8 cellular contexts compared by ENCODE assay signal in the genomic region with DNA sequence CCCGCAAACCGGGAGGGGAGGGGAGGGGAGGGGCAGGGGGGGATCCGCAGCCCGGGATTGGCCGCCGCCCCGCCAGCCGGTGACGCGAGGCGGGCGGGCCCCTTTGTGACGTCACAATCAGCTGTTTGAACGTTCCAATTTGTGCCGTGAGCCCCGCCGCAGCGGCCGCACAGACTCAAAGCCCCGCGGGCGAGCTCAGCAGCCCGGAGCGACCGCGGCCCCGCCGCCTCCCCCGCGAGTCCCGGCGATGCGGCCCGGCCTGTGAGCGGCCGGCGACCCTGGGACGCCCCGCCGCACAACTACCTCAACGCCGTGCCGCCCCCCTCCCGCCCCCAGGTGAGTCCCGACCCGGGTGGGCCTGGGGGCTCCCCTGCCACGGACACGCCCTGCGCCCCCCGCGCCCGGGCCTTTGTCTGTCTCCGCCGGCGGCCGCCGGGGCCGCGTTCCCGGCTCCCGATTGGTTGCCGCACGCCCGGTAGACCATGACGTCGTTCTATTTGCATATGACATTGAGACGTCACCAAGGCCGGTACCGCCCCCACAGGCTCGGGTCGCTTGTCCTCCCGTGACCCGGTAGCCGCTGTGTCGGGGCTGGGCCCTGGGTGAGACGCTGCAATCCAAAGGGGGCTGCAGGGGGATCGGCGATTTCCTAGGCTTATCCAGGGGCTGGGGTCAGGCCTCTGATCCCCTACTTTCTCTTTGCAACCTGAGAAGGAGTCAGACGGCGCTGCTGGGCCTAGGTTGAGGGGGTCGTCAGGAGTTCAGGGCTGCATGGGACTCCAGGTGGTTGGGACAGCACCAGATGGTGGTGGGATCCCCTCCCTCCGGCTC. TPM values are rescaled to one million over a fixed set of nuclear protein-coding genes. Genes with fewer than 3 reads are reported as not detected.
DNase-seq lines count a peak whose midpoint lies in the region; ATAC-seq and TF ChIP-seq lines count a peak whose summit lies in the region.

TSS of gene TP53INP2 (plus strand) at position 168 of the 831 bp plus-strand sequence. CDS start 4,396 bp downstream, outside the sequence.

- no peak for TF ChIP-seq CTCF in natural killer cell (IDR thresholded peaks at IDR 0.05)

- H3K36me3 Mint-ChIP-seq in natural killer cell = no peaks in the 10 kb centered on the region
- peaks cover 0 to 4% of the 10 kb centered on the region in 2 donors for H3K36me3 Mint-ChIP-seq in stimulated activated naive B cell treated with anti-CD40 and anti-IgM and Interleukin-4, amounts not matched to agents 10 μg/mL and 1 μg/mL and 100 μg/mL, for 72 hours

- no peaks in the 10 kb centered on the region for H3K9me3 ChIP-seq in MG63

- peak within 1 kb of the TSS; percentile 94 for H3K4me3 Mint-ChIP-seq in natural killer cell
- H3K4me3 Mint-ChIP-seq in stimulated activated naive B cell treated with anti-CD40 and anti-IgM and Interleukin-4, amounts not matched to agents 10 μg/mL and 1 μg/mL and 100 μg/mL, for 72 hours = peak within 1 kb of the TSS; percentile 84 to 90

- intact Hi-C loops in natural killer cell (cut with micrococcal nuclease) = loop anchor here (5.0 to 10.0 kb wide), 2 partner anchors 142 to 170 kb away; no protein-coding TSS in a partner anchor

- ATAC-seq in natural killer cell = peak; percentile 65 to 82 (median 71)
- ATAC-seq in stimulated activated naive B cell treated with anti-CD40 and anti-IgM and Interleukin-4, amounts not matched to agents 10 μg/mL and 1 μg/mL and 100 μg/mL, for 72 hours (replicated peaks) = peak; percentile 61 to 66

- H3K27me3 ChIP-seq in MG63 = peaks cover 3% of the 10 kb centered on the region; the same call in 1 of the 2 replicates

- DNase-seq in DMS53 (lab: John Stamatoyannopoulos, UW) = peak; percentile 98
- DNase-seq in H4 (ENCODE audit: low spot score) = peak; percentile 88
- DNase-seq in MG63 = peak; percentile 80
- peak; percentile 73 for DNase-seq in activated effector memory CD4-positive, alpha-beta T cell treated with Interleukin-2 at 50 U/mL for 16 hours
- peak; percentile 91 for DNase-seq in fibroblast of peridontal ligament (ENCODE audit: extremely low read depth)
- DNase-seq in natural killer cell = peak; percentile 88
- peak; percentile 81 for DNase-seq in stimulated activated naive B cell treated with anti-CD40 and anti-IgM and Interleukin-4, amounts not matched to agents 10 μg/mL and 1 μg/mL and 100 μg/mL, for 72 hours

- peak; percentile 78 for TF ChIP-seq POLR2A in Raji (IDR thresholded peaks at IDR 0.05; ENCODE audit: insufficient read depth, low read depth, low read length)

- H3K4me1 Mint-ChIP-seq in natural killer cell = peaks cover 16 to 27% of the 10 kb centered on the region in 2 donors
- peaks cover 21 to 34% of the 10 kb centered on the region in 2 donors for H3K4me1 Mint-ChIP-seq in stimulated activated naive B cell treated with anti-CD40 and anti-IgM and Interleukin-4, amounts not matched to agents 10 μg/mL and 1 μg/mL and 100 μg/mL, for 72 hours

- H3K27ac Mint-ChIP-seq in natural killer cell = peak within 1 kb of the TSS; percentile 94 to 98
- H3K27ac Mint-ChIP-seq in stimulated activated naive B cell treated with anti-CD40 and anti-IgM and Interleukin-4, amounts not matched to agents 10 μg/mL and 1 μg/mL and 100 μg/mL, for 72 hours = peak within 1 kb of the TSS; percentile 95

- no peaks in the 10 kb centered on the region for H3K36me3 ChIP-seq in MG63

- peaks cover 0 to 12% of the 10 kb centered on the region in 2 donors for H3K27me3 Mint-ChIP-seq in natural killer cell (ENCODE audit: low read depth in 2 of 2)
- peaks cover 14 to 17% of the 10 kb centered on the region in 2 donors for H3K27me3 Mint-ChIP-seq in stimulated activated naive B cell treated with anti-CD40 and anti-IgM and Interleukin-4, amounts not matched to agents 10 μg/mL and 1 μg/mL and 100 μg/mL, for 72 hours

- no peaks in the 10 kb centered on the region for H3K9me3 Mint-ChIP-seq in natural killer cell
- H3K9me3 Mint-ChIP-seq in stimulated activated naive B cell treated with anti-CD40 and anti-IgM and Interleukin-4, amounts not matched to agents 10 μg/mL and 1 μg/mL and 100 μg/mL, for 72 hours = no peaks in the 10 kb centered on the region

- H3K4me3 ChIP-seq in MG63 = peak within 1 kb of the TSS; percentile 51

RNA-seq across cellular contexts. Expression of gene TP53INP2, which starts in this region (rescaled TPM):
- 4.2 and 6.1 TPM in 2 replicates for total RNA-seq in H4 (2014; rRNA removed; shearing (Covaris generic))
- total RNA-seq in MG63 (2014; rRNA removed; shearing (Covaris generic); ENCODE audit: low replicate concordance) = 0.20 TPM in 1 of 2 replicates, not detected in the other
- total RNA-seq in natural killer cell = 10 to 100 TPM; 30.7 to 56.3 (median 35.9) TPM

Comparison
In these comparisons a context has a peak if more than half of its experiments do, and no peak if none do; other contexts are left out.
1. Peak in every context shown above with its lines: DNase-seq, ATAC-seq and H3K4me3 ChIP-seq.
2. Peak in DNase-seq and H3K4me3 ChIP-seq in MG63; RNA of the gene not detected or under 1 TPM.